Comparison of ENCODE assay signal across 13 cellular contexts in the genomic region with DNA sequence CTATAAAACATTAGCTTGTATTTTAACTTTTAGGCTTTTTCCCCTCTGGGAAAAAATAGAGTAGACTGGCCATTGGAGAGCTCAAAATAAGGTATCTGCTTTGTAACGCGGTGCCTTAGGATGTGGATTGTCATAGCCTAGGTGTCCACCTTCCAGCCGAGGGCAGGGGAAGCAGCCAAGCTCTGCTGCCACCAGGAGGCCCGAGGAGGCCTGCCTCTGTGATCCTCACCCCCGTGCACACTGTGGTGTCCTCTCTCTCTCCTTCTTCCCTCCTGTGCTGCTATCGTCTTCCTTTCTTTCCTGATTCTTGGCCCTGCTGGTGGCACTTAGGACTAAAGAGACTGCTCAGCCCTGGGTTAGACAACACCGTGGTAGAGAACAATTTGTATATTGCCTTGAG. TPM values are rescaled to one million over a fixed set of nuclear protein-coding genes. Genes with fewer than 3 reads are reported as not detected.
DNase-seq lines count a peak whose midpoint lies in the region; ATAC-seq and TF ChIP-seq lines count a peak whose summit lies in the region.
"Had no signal": no experiment of that assay in that cellular context is flagged by ENCODE, and none has a peak within 500 bp of the region (broad histone marks: within the 10 kb centered on the region; RNA-seq: fewer than 3 reads in every experiment).

No MANE protein-coding gene starts in this region.

- no peak overlapping the region for H3K56ac ChIP-seq in H9 (ENCODE audit: insufficient read length, low read depth, low read length)

- H3K27me3 ChIP-seq in H9 (ENCODE audit: insufficient read depth, low read length): no peaks in the 10 kb centered on the region
- H3K27me3 ChIP-seq in esophagus squamous epithelium: no peaks in the 10 kb centered on the region

- no peak overlapping the region for H3K23ac ChIP-seq in H9 (ENCODE audit: insufficient read length, low read depth, low read length)

- TF ChIP-seq CTCF in AG04449 (IDR thresholded peaks at IDR 0.05; ENCODE audit: insufficient read depth, low read length, missing control alignments) (peak; percentile 12), H9 (conservative IDR thresholded peaks at IDR 0.05) (peak; percentile 59), cardiac fibroblast (IDR thresholded peaks at IDR 0.05; ENCODE audit: low read depth, low read length) (peak; percentile 33), esophagus squamous epithelium (IDR thresholded peaks at IDR 0.05) (no peak), GM10248 (IDR thresholded peaks at IDR 0.05; ENCODE audit: control extremely low read depth, extremely low read depth, low read depth, missing control alignments) (no peak)

- H3K79me2 ChIP-seq in H9 (ENCODE audit: insufficient read depth, low read length): peaks cover 92% of the 10 kb centered on the region

- H3K4me1 ChIP-seq in H9 (ENCODE audit: insufficient read depth, low read length): peaks cover 2% of the 10 kb centered on the region; the same call in 1 of the 2 replicates
- peaks cover 28 to 97% (median 73%) of the 10 kb centered on the region in 3 donors for H3K4me1 ChIP-seq in esophagus squamous epithelium

- no peak overlapping the region for H2BK15ac ChIP-seq in H9 (ENCODE audit: low read depth, low read length)

- H3K4me1 Mint-ChIP-seq in H9: peaks cover 86 to 88% of the 10 kb centered on the region in 2 experiments

- H3K27ac Mint-ChIP-seq in H9: peak overlapping the region in 2 of 3 experiments; percentile 59 to 75; a peak in 4 of 7 replicates

- H3K27me3 Mint-ChIP-seq in H9 (ENCODE audit: low read depth): no peaks in the 10 kb centered on the region
- H3K27me3 Mint-ChIP-seq: CD4-positive, alpha-beta T cell; stimulated activated naive CD8-positive, alpha-beta T cell treated with anti-CD3 and anti-CD28 coated beads, Interleukin-15, Interleukin-2, amounts not matched to agents 100 ng/mL and 50 ng/mL, for 24 hours had no signal

- no peaks in the 10 kb centered on the region for H3K23me2 ChIP-seq in H9 (ENCODE audit: insufficient read length, low read depth, low read length, poor library complexity, severe bottlenecking)

- no peak overlapping the region for H2BK12ac ChIP-seq in H9 (ENCODE audit: insufficient read length, low read depth, low read length)

- H3T11ph ChIP-seq in H9 (ENCODE audit: low read length): no peak overlapping the region

- H3K4me3 Mint-ChIP-seq in H9: peak overlapping the region in 1 of 2 experiments; percentile 18; a peak in 2 of 5 replicates
- H3K4me3 Mint-ChIP-seq: CD4-positive, alpha-beta T cell; stimulated activated naive CD8-positive, alpha-beta T cell treated with anti-CD3 and anti-CD28 coated beads, Interleukin-15, Interleukin-2, amounts not matched to agents 100 ng/mL and 50 ng/mL, for 24 hours had no signal

- no peak overlapping the region for H4K8ac ChIP-seq in H9 (replicated peaks; ENCODE audit: insufficient read length, low read depth, low read length)

- H2BK120ac ChIP-seq in H9 (ENCODE audit: low read depth, low read length, poor library complexity, severe bottlenecking): no peak overlapping the region

- no CpG with 5 or more reads among the region's 7 CpGs for WGBS in H9 (ENCODE audit: extremely low coverage, insufficient read length, low lambda C conversion rate)
- 61 to 74% methylated on average over 7 of the region's 7 CpGs for WGBS in esophagus squamous epithelium, 2 donors

- TF ChIP-seq POLR2A in esophagus squamous epithelium (IDR thresholded peaks at IDR 0.05): no peak

- peaks cover 33 to 69% (median 68%) of the 10 kb centered on the region in 3 experiments; a peak in 6 of 7 replicates for H3K36me3 Mint-ChIP-seq in H9 (ENCODE audit: insufficient read depth in 1 of 3, low read depth in 3 of 3)

- H4K20me1 ChIP-seq in H9 (ENCODE audit: control insufficient read depth, insufficient read depth, insufficient read length): no peaks in the 10 kb centered on the region

- H3K79me1 ChIP-seq in H9 (ENCODE audit: insufficient read depth, low read depth, low read length, poor library complexity, severe bottlenecking): no peaks in the 10 kb centered on the region

- POLR2A ChIA-PET in AG04449 (lab: Yijun Ruan, JAX) (interaction anchor here (1.4 to 1.6 kb wide), 2 partner anchors 11 to 43 kb away, joined by 4 to 5 read pairs; a partner anchor contains a TSS), GM10248 (lab: Yijun Ruan, JAX) (interaction anchor here (0.6 kb wide), 2 partner anchors 19 to 1616 kb away, joined by 7 read pairs; no protein-coding TSS in a partner anchor)

- H3K36me3 ChIP-seq in esophagus squamous epithelium: peaks cover 6 to 72% (median 8%) of the 10 kb centered on the region in 3 donors

- H2AK5ac ChIP-seq in H9 (ENCODE audit: insufficient read length, low read length): no peak overlapping the region

- no peak overlapping the region for H4K5ac ChIP-seq in H9 (ENCODE audit: insufficient read length, low read depth, low read length)

- no peak overlapping the region for H3K9ac ChIP-seq in H9 (ENCODE audit: extremely low read depth, insufficient read length, low read length)

- H3K14ac ChIP-seq in H9 (ENCODE audit: insufficient read depth, low read length): no peak overlapping the region

- intact Hi-C loops in esophagus squamous epithelium (cut with DNase I): no loop called here

- ATAC-seq in HG03520 (IDR thresholded peaks at IDR 0.05; ENCODE audit: unreplicated experiment): no peak

- H3K18ac ChIP-seq in H9 (ENCODE audit: insufficient read length, low read depth, low read length): no peak overlapping the region

- no peak overlapping the region for H4K91ac ChIP-seq in H9 (ENCODE audit: insufficient read length, low read depth, low read length)

- no peak overlapping the region for H3K4me2 ChIP-seq in H9 (ENCODE audit: insufficient read depth, insufficient read length, low read length)

- H2AFZ ChIP-seq in H9 (ENCODE audit: low read length): no peak overlapping the region

- H3K4me3 ChIP-seq in AG04449 (ENCODE audit: low read depth, low read length) (no peak overlapping the region), cardiac fibroblast (replicated peaks in 1 of 2; ENCODE audit: low read depth in 2 of 2, low read length in 2 of 2) (no peak overlapping the region), esophagus squamous epithelium (no peak overlapping the region)

- H3K9me3 ChIP-seq in H9 (ENCODE audit: control insufficient read depth, low read depth, low read length) (no peaks in the 10 kb centered on the region), esophagus squamous epithelium (no peaks in the 10 kb centered on the region)

- DNase-seq in AG04449 (ENCODE audit: low read depth, low spot score): no peak
- peak; percentile 64 for DNase-seq in H9
- DNase-seq in cardiac fibroblast (ENCODE audit: low read depth in 2 of 2): no peak
- peak; percentile 71 for DNase-seq in islet precursor cell
- DNase-seq in esophagus squamous epithelium (lab: John Stamatoyannopoulos, UW): no peak
- DNase-seq in GM10248 (ENCODE audit: extremely low spot score): no peak
- no peak for DNase-seq in activated CD4-positive, CD25-positive, alpha-beta regulatory T cell treated with anti-CD3 and anti-CD28 coated beads, Interleukin-2, amount 50 U/mL, for 72 hours
- DNase-seq: CD4-positive, alpha-beta T cell; NCI-H1694 treated with DMSO at 0.1 percent for 48 hours; T-helper 9 cell had no signal

- H3K27ac ChIP-seq in H9 (ENCODE audit: insufficient read length, low read depth, low read length) (no peak overlapping the region), esophagus squamous epithelium (no peak overlapping the region)

- no peak overlapping the region for H2BK20ac ChIP-seq in H9 (ENCODE audit: low read depth, low read length, poor library complexity, severe bottlenecking)

- H3K4ac ChIP-seq in H9 (ENCODE audit: low read depth, low read length): no peak overlapping the region

- no peak overlapping the region for H2BK5ac ChIP-seq in H9 (ENCODE audit: insufficient read length, low read length)

- CTCF ChIA-PET in AG04449 (lab: Yijun Ruan, JAX): interaction anchor here (0.9 to 1.4 kb wide), 4 partner anchors 9 to 102 kb away, joined by 3 to 5 read pairs (median 4); a partner anchor contains a TSS
- CTCF ChIA-PET in GM10248 (lab: Yijun Ruan, JAX): interaction anchor here (1.2 to 1.8 kb wide), 4 partner anchors 9 to 50 kb away, joined by 3 to 9 read pairs (median 4); a partner anchor contains a TSS

- no peaks in the 10 kb centered on the region for H3K9me3 Mint-ChIP-seq in H9
- H3K9me3 Mint-ChIP-seq: CD4-positive, alpha-beta T cell; stimulated activated naive CD8-positive, alpha-beta T cell treated with anti-CD3 and anti-CD28 coated beads, Interleukin-15, Interleukin-2, amounts not matched to agents 100 ng/mL and 50 ng/mL, for 24 hours had no signal

RNA-seq across cellular contexts. Expression of a gene that starts 11.3 kb away (rescaled TPM):
- total RNA-seq in H9 (2021): 458 and 468 TPM in 2 replicates
- 100 to 1,000 TPM; 102 to 162 (median 128) TPM for total RNA-seq in esophagus squamous epithelium

RNA-seq across cellular contexts. Expression of a gene that starts 43.0 kb away (rescaled TPM):
- 23.1 and 27.5 TPM in 2 replicates for total RNA-seq in H9 (2021)
- total RNA-seq in esophagus squamous epithelium: 10 to 100 TPM; 34.5 to 78.9 (median 61.7) TPM

RNA-seq across cellular contexts. Expression of a gene that starts 46.4 kb away (rescaled TPM):
- total RNA-seq in H9 (2021) (0.44 TPM in 2 replicates), esophagus squamous epithelium (under 1 TPM in 1 of 4 donors, not detected in 3; 0.57 TPM)
- total RNA-seq: HT1080 had no signal

RNA-seq across cellular contexts. Expression of a gene that starts 57.9 kb away (rescaled TPM):
- 29.3 and 38.1 TPM in 2 replicates for total RNA-seq in H9 (2021)
- 10 to 100 TPM in 3 of 4 donors, 1 to 10 TPM in 1; 4.0 to 29.9 (median 19.4) TPM for total RNA-seq in esophagus squamous epithelium

Comparison
In these comparisons a context has a peak if more than half of its experiments do, and no peak if none do; other contexts are left out.
1. DNase-seq: peak in H9 (single experiment) and islet precursor cell (single experiment); none in AG04449 (single experiment), cardiac fibroblast (0 of 2), esophagus squamous epithelium (single experiment), GM10248 (single experiment) and activated CD4-positive, CD25-positive, alpha-beta regulatory T cell treated with anti-CD3 and anti-CD28 coated beads, Interleukin-2, amount 50 U/mL, for 72 hours (single experiment).
2. CTCF ChIP-seq: peak in AG04449 (single experiment), H9 (single experiment) and cardiac fibroblast (single experiment); none in esophagus squamous epithelium (0 of 6) and GM10248 (single experiment).